Comparison of ENCODE assay signal across 9 cellular contexts in the genomic region with DNA sequence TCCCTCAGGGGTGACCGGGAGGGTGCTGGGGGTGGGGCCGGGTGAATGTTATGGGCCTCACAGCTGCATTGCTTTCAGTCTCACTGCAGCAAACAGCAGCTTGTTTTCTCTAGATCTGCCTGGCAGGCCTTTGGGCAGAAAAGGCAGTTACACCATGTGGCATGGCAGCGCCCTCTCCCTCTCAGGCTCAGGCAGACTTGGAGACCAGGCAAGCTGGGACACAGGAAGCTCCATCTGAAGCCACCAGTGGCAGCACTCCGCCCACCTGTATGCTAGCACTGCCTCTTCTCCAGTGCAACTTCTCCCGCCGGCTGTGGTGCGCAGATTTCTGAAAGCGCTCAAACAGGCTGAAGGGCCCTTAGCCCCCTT.
DNase-seq lines count a peak whose midpoint lies in the region; ATAC-seq, FAIRE-seq and TF ChIP-seq lines count a peak whose summit lies in the region.
"Had no signal": no experiment of that assay in that cellular context is flagged by ENCODE, and none has a peak within 500 bp of the region (broad histone marks: within the 10 kb centered on the region; RNA-seq: fewer than 3 reads in every experiment).

No MANE protein-coding gene starts in this region.

- no peak for DNase-seq in RWPE2 (ENCODE audit: low spot score)
- DNase-seq in frontal cortex (ENCODE audit: low spot score in 2 of 2) = peak; percentile 53 to 55
- peak; percentile 63 for DNase-seq in osteoblast (ENCODE audit: insufficient read length, low spot score, missing footprints)
- DNase-seq in T-helper 1 cell = no peak
- no peak for DNase-seq in LoVo (ENCODE audit: low spot score)
- DNase-seq in SW 1271 (lab: John Stamatoyannopoulos, UW) = no peak
- DNase-seq: activated CD8-positive, alpha-beta memory T cell treated with anti-CD3 and anti-CD28 coated beads, Interleukin-2, amount 10 ng/mL, durations not matched to agents 7 days and 5 days had no signal

- peak overlapping the region; percentile 87 for H3K4me2 ChIP-seq in BLaER1
- no peak overlapping the region for H3K4me2 ChIP-seq in osteoblast (ENCODE audit: insufficient read depth, low read length)

- H3K27me3 ChIP-seq in BLaER1 (no peaks in the 10 kb centered on the region), RWPE2 (ENCODE audit: insufficient read depth, poor library complexity, severe bottlenecking) (no peaks in the 10 kb centered on the region), osteoblast (ENCODE audit: insufficient read depth, low read length) (no peaks in the 10 kb centered on the region)

- H3K9me3 ChIP-seq in BLaER1 (no peaks in the 10 kb centered on the region), RWPE2 (ENCODE audit: severe bottlenecking) (no peaks in the 10 kb centered on the region), osteoblast (ENCODE audit: low read depth, low read length) (no peaks in the 10 kb centered on the region)

- TF ChIP-seq CTCF in RWPE2 (IDR thresholded peaks at IDR 0.05; ENCODE audit: poor library complexity, severe bottlenecking) (no peak), osteoblast (IDR thresholded peaks at IDR 0.05; ENCODE audit: extremely low read depth, low read depth, low read length) (no peak)

- peak overlapping the region; percentile 66; the same call in 1 of the 2 replicates for H3K9ac ChIP-seq in BLaER1

- H3K79me2 ChIP-seq in osteoblast (ENCODE audit: insufficient read depth, low read length) = peaks cover 99% of the 10 kb centered on the region

- peak overlapping the region; percentile 77 for H3K27ac ChIP-seq in BLaER1
- peak overlapping the region; percentile 1 for H3K27ac ChIP-seq in RWPE2 (ENCODE audit: poor library complexity, severe bottlenecking)
- H3K27ac ChIP-seq in osteoblast (ENCODE audit: low read depth, low read length) = peak overlapping the region; percentile 32

- H3K4me1 ChIP-seq in BLaER1 (peaks cover 100% of the 10 kb centered on the region), RWPE2 (ENCODE audit: insufficient read depth, poor library complexity, severe bottlenecking) (peaks cover 24% of the 10 kb centered on the region), osteoblast (ENCODE audit: insufficient read depth, low read length) (peaks cover 21% of the 10 kb centered on the region)

- FAIRE-seq in frontal cortex (lab: Jason Lieb, UNC) = no peak

- H4K20me1 ChIP-seq in BLaER1 = peaks cover 100% of the 10 kb centered on the region
- peaks cover 99% of the 10 kb centered on the region for H4K20me1 ChIP-seq in osteoblast (ENCODE audit: insufficient read depth, low read length)

- no peak overlapping the region for H3K4me3 ChIP-seq in BLaER1
- H3K4me3 ChIP-seq in RWPE2 (ENCODE audit: severe bottlenecking) = no peak overlapping the region
- H3K4me3 ChIP-seq in osteoblast (ENCODE audit: insufficient read depth, low read length) = no peak overlapping the region

- peaks cover 34% of the 10 kb centered on the region for H3K36me3 ChIP-seq in BLaER1
- peaks cover 18% of the 10 kb centered on the region for H3K36me3 ChIP-seq in RWPE2 (ENCODE audit: low read depth)
- peaks cover 18% of the 10 kb centered on the region for H3K36me3 ChIP-seq in osteoblast (ENCODE audit: insufficient read depth, low read length)

- H2AFZ ChIP-seq in osteoblast (ENCODE audit: low read length) = no peak overlapping the region

- no peak for ATAC-seq in RWPE2 (ENCODE audit: low read depth)
- ATAC-seq in GM21360 (IDR thresholded peaks at IDR 0.05; ENCODE audit: unreplicated experiment) = no peak
- ATAC-seq: activated CD8-positive, alpha-beta memory T cell treated with anti-CD3 and anti-CD28 coated beads, Interleukin-2, amount 10 ng/mL, durations not matched to agents 7 days and 5 days had no signal

Comparison
In these comparisons a context has a peak if more than half of its experiments do, and no peak if none do; other contexts are left out.
1. H3K27ac ChIP-seq: peak in every context shown above with its lines; median percentile 77 in BLaER1; 32 in osteoblast; 1 in RWPE2.
2. DNase-seq: peak in frontal cortex (2 of 2) and osteoblast (single experiment); none in RWPE2 (single experiment), T-helper 1 cell (0 of 5), LoVo (single experiment) and SW 1271 (0 of 2).